Comparison of ENCODE assay signal across 1 cellular context in genomic region chr19:44958090-44958489, GRCh38.
TF ChIP-seq lines count a peak whose summit lies in the region.

No MANE protein-coding gene starts in this region.

TF ChIP-seq in HepG2, 621 proteins besides CTCF, POLR2A, EP300 and RAD21:
- no peak for TF ChIP-seq ZFP91 (CRISPR knock-in tag; IDR thresholded peaks at IDR 0.05; ENCODE audit: borderline replicate concordance)
- TF ChIP-seq ZBTB33 (CRISPR knock-in tag; IDR thresholded peaks at IDR 0.05), result no peak
- TF ChIP-seq ZNF878 (CRISPR knock-in tag; IDR thresholded peaks at IDR 0.05), result no peak
- TF ChIP-seq ZNF768 (CRISPR knock-in tag; IDR thresholded peaks at IDR 0.05), result no peak
- no peak for TF ChIP-seq ZNF530 (CRISPR knock-in tag; IDR thresholded peaks at IDR 0.05; ENCODE audit: low read depth)
- TF ChIP-seq HOXA7 (CRISPR knock-in tag; IDR thresholded peaks at IDR 0.05), result no peak
- TF ChIP-seq NR2F1 (CRISPR knock-in tag; IDR thresholded peaks at IDR 0.05), result no peak
- no peak for TF ChIP-seq DBP (CRISPR knock-in tag; IDR thresholded peaks at IDR 0.05; ENCODE audit: not compliant biosample characterization)
- TF ChIP-seq HINFP (CRISPR knock-in tag; IDR thresholded peaks at IDR 0.05; ENCODE audit: low read depth), result no peak
- TF ChIP-seq ZNF24 (IDR thresholded peaks at IDR 0.05), result no peak
- no peak for TF ChIP-seq LBX2 (CRISPR knock-in tag; IDR thresholded peaks at IDR 0.05; ENCODE audit: borderline replicate concordance)
